9 cellular contexts compared by ENCODE assay signal in genomic region chr19:31496076-31496475, GRCh38.
"Had no signal": no experiment of that assay in that cellular context is flagged by ENCODE, and none has a peak within 500 bp of the region (broad histone marks: within the 10 kb centered on the region; RNA-seq: fewer than 3 reads in every experiment).

No MANE protein-coding gene starts in this region.

- ATAC-seq: GM23338, HCT116, K562 had no signal

- DNase-seq: H9, HFFc6, IMR-90 had no signal

- H2AFZ ChIP-seq: GM23338 had no signal

- H3K4me3 ChIP-seq: GM23338, K562 had no signal

- FAIRE-seq: H1, H54, HTR-8/SVneo, K562 had no signal

- H3K4me2 ChIP-seq: GM23338 had no signal
